1 cellular context compared by ENCODE assay signal in genomic region chr9:136011703-136012496, GRCh38.
A peak's percentile ranks its signal among the peaks of the same experiment; 100 is the strongest.
TF ChIP-seq lines count a peak whose summit lies in the region.

No MANE protein-coding gene starts in this region.

TF ChIP-seq in HepG2, 621 proteins besides CTCF, POLR2A, EP300 and RAD21 (continued from another document):
- TF ChIP-seq ASH2L (IDR thresholded peaks at IDR 0.05; ENCODE audit: insufficient read length, low read depth, low read length): peak; percentile 90
